19 cellular contexts compared by ENCODE assay signal in genomic region chr1:40004857-40005256, GRCh38. TPM values are rescaled to one million over a fixed set of nuclear protein-coding genes. Genes with fewer than 3 reads are reported as not detected.
DNase-seq lines count a peak whose midpoint lies in the region; ATAC-seq, FAIRE-seq and TF ChIP-seq lines count a peak whose summit lies in the region.
"Had no signal": no experiment of that assay in that cellular context is flagged by ENCODE, and none has a peak within 500 bp of the region (broad histone marks: within the 10 kb centered on the region; RNA-seq: fewer than 3 reads in every experiment).

No MANE protein-coding gene starts in this region.

- H3K4me1 ChIP-seq in breast epithelium = no peaks in the 10 kb centered on the region
- peaks cover 14% of the 10 kb centered on the region for H3K4me1 ChIP-seq in RWPE2 (ENCODE audit: insufficient read depth, poor library complexity, severe bottlenecking)
- H3K4me1 ChIP-seq in foreskin keratinocyte = peaks cover 20% of the 10 kb centered on the region
- H3K4me1 ChIP-seq: thyroid gland had no signal

- H3K27ac ChIP-seq in breast epithelium (no peak overlapping the region), RWPE2 (ENCODE audit: poor library complexity, severe bottlenecking) (peak overlapping the region; percentile 80), foreskin keratinocyte (peak overlapping the region; percentile 99)
- H3K27ac ChIP-seq: BLaER1, hepatocyte, thyroid gland had no signal

- no peak for DNase-seq in MCF 10A (ENCODE audit: unreplicated experiment)
- DNase-seq in breast epithelium (ENCODE audit: low spot score in 2 of 2) = no peak
- DNase-seq in RWPE2 (ENCODE audit: low spot score) = no peak
- peak; percentile 85 to 95 for DNase-seq in foreskin keratinocyte
- no peak for DNase-seq in SIG-M5 treated with dmso at 0.1 percent for 504 hours (lab: John Stamatoyannopoulos, UW; ENCODE audit: unreplicated experiment)
- DNase-seq in frontal cortex (ENCODE audit: low spot score in 2 of 2) = no peak
- no peak for DNase-seq in NCI-H2196 (lab: John Stamatoyannopoulos, UW; ENCODE audit: unreplicated experiment)
- DNase-seq: activated CD4-positive, alpha-beta T cell treated with anti-CD3 and anti-CD28 coated beads, Interleukin-2, amount 10 ng/mL, durations not matched to agents 24 days and 14 days; activated CD8-positive, alpha-beta memory T cell treated with anti-CD3 and anti-CD28 coated beads, Interleukin-2, amount 50 U/mL, for 4 hours; activated effector memory CD4-positive, alpha-beta T cell treated with anti-CD3 and anti-CD28 coated beads, Interleukin-2, amount 50 U/mL, for 16 hours; cerebellar nuclear complex; effector memory CD4-positive, alpha-beta T cell; MG63; NCI-H774; thyroid gland had no signal

- H3K27ac Mint-ChIP-seq in MCF 10A (ENCODE audit: low read depth, unreplicated experiment) = peak overlapping the region; percentile 54
- H3K27ac Mint-ChIP-seq: activated CD4-positive, alpha-beta T cell treated with anti-CD3 and anti-CD28 coated beads, Interleukin-2, amount 10 ng/mL, durations not matched to agents 24 days and 14 days had no signal

- no peaks in the 10 kb centered on the region for H3K36me3 ChIP-seq in breast epithelium
- no peaks in the 10 kb centered on the region for H3K36me3 ChIP-seq in RWPE2 (ENCODE audit: low read depth)
- H3K36me3 ChIP-seq: BLaER1, MG63, thyroid gland had no signal

- H3K4me3 ChIP-seq in breast epithelium = no peak overlapping the region
- no peak overlapping the region for H3K4me3 ChIP-seq in RWPE2 (ENCODE audit: severe bottlenecking)
- H3K4me3 ChIP-seq: BLaER1, hepatocyte, MG63, thyroid gland had no signal

- no peak for FAIRE-seq in frontal cortex (lab: Jason Lieb, UNC)
- FAIRE-seq: HepG2 had no signal

- no peak overlapping the region for H3K4me3 Mint-ChIP-seq in MCF 10A (ENCODE audit: unreplicated experiment)
- H3K4me3 Mint-ChIP-seq: activated CD4-positive, alpha-beta T cell treated with anti-CD3 and anti-CD28 coated beads, Interleukin-2, amount 10 ng/mL, durations not matched to agents 24 days and 14 days had no signal

- CTCF ChIA-PET in MCF 10A (lab: Yijun Ruan, JAX) = interaction anchor here (1.3 kb wide), 1 partner anchor 85 kb away, joined by 5 read pairs; no protein-coding TSS in a partner anchor

- POLR2A ChIA-PET in MCF 10A (lab: Yijun Ruan, JAX) = interaction anchor here (0.7 to 2.6 kb wide), 3 partner anchors 10 to 37 kb away, joined by 3 to 14 read pairs (median 3); no protein-coding TSS in a partner anchor

- H3K9me3 ChIP-seq in breast epithelium (no peaks in the 10 kb centered on the region), RWPE2 (ENCODE audit: severe bottlenecking) (no peaks in the 10 kb centered on the region)
- H3K9me3 ChIP-seq: MG63, thyroid gland had no signal

- no TSS peak for BruUV-seq in MCF 10A (replicated peaks; lab: Mats Ljungman, UMichigan)

- no peaks in the 10 kb centered on the region for H3K27me3 ChIP-seq in breast epithelium
- no peaks in the 10 kb centered on the region for H3K27me3 ChIP-seq in RWPE2 (ENCODE audit: insufficient read depth, poor library complexity, severe bottlenecking)
- no peaks in the 10 kb centered on the region for H3K27me3 ChIP-seq in foreskin keratinocyte
- H3K27me3 ChIP-seq: BLaER1, hepatocyte, MG63, thyroid gland had no signal

- no peaks in the 10 kb centered on the region for H3K9me3 Mint-ChIP-seq in MCF 10A (ENCODE audit: unreplicated experiment)
- H3K9me3 Mint-ChIP-seq: activated CD4-positive, alpha-beta T cell treated with anti-CD3 and anti-CD28 coated beads, Interleukin-2, amount 10 ng/mL, durations not matched to agents 24 days and 14 days had no signal

- TF ChIP-seq POLR2A in breast epithelium (IDR thresholded peaks at IDR 0.05) = no peak

- H3K27me3 Mint-ChIP-seq in MCF 10A (ENCODE audit: insufficient read depth, unreplicated experiment) = no peaks in the 10 kb centered on the region

- no peak for TF ChIP-seq CTCF in MCF 10A (IDR thresholded peaks at IDR 0.05; ENCODE audit: unreplicated experiment)
- no peak for TF ChIP-seq CTCF in breast epithelium (IDR thresholded peaks at IDR 0.05)
- no peak for TF ChIP-seq CTCF in RWPE2 (IDR thresholded peaks at IDR 0.05; ENCODE audit: poor library complexity, severe bottlenecking)
- TF ChIP-seq CTCF in foreskin keratinocyte (conservative IDR thresholded peaks at IDR 0.05) = no peak

- intact Hi-C loops in MCF 10A (cut with micrococcal nuclease) (no loop called here), breast epithelium (cut with DNase I; ENCODE audit: low total_unique reads) (no loop called here)

- no peaks in the 10 kb centered on the region for H3K36me3 Mint-ChIP-seq in MCF 10A (ENCODE audit: insufficient read depth, unreplicated experiment)

- ATAC-seq in RWPE2 (ENCODE audit: low read depth) (peak; percentile 69), foreskin keratinocyte (peak; percentile 64), HG03025 (IDR thresholded peaks at IDR 0.05; ENCODE audit: low FRiP score, unreplicated experiment) (no peak)
- ATAC-seq: HepG2 had no signal

- H3K4me1 Mint-ChIP-seq in MCF 10A (ENCODE audit: insufficient read depth, unreplicated experiment) = peaks cover 5% of the 10 kb centered on the region
- H3K4me1 Mint-ChIP-seq: activated CD4-positive, alpha-beta T cell treated with anti-CD3 and anti-CD28 coated beads, Interleukin-2, amount 10 ng/mL, durations not matched to agents 24 days and 14 days had no signal

RNA-seq across cellular contexts. Expression of gene CAP1, which starts 35.7 kb away (rescaled TPM):
- total RNA-seq in MCF 10A (2022) = 297 and 339 TPM in 2 replicates
- 100 to 1,000 TPM; 244 to 285 (median 244) TPM for total RNA-seq in breast epithelium
- total RNA-seq in foreskin keratinocyte = 787 and 894 TPM in 2 replicates
- polyA plus RNA-seq in foreskin keratinocyte = 440 and 451 TPM in 2 replicates
- total RNA-seq in frontal cortex = 133 TPM

RNA-seq across cellular contexts. Expression of gene MFSD2A, which starts 49.9 kb away (rescaled TPM):
- total RNA-seq in MCF 10A (2022) = 49.1 and 52.9 TPM in 2 replicates
- 10 to 100 TPM in 1 of 3 donors, 1 to 10 TPM in 2; 3.0 to 61.5 (median 7.9) TPM for total RNA-seq in breast epithelium
- 55.1 and 62.0 TPM in 2 replicates for total RNA-seq in foreskin keratinocyte
- 47.6 and 49.8 TPM in 2 replicates for polyA plus RNA-seq in foreskin keratinocyte
- 15.5 TPM for total RNA-seq in frontal cortex
- total RNA-seq: HepG2 had no signal

Comparison
In these comparisons a context has a peak if more than half of its experiments do, and no peak if none do; other contexts are left out.
1. DNase-seq: peak in foreskin keratinocyte (2 of 2); none in MCF 10A (single experiment), breast epithelium (0 of 2), RWPE2 (single experiment), SIG-M5 treated with dmso at 0.1 percent for 504 hours (single experiment), frontal cortex (0 of 2) and NCI-H2196 (single experiment).
2. H3K27ac ChIP-seq: peak in RWPE2 (single experiment) and foreskin keratinocyte (single experiment); none in breast epithelium (0 of 2).